Comparison of ENCODE assay signal across 9 cellular contexts in the genomic region with DNA sequence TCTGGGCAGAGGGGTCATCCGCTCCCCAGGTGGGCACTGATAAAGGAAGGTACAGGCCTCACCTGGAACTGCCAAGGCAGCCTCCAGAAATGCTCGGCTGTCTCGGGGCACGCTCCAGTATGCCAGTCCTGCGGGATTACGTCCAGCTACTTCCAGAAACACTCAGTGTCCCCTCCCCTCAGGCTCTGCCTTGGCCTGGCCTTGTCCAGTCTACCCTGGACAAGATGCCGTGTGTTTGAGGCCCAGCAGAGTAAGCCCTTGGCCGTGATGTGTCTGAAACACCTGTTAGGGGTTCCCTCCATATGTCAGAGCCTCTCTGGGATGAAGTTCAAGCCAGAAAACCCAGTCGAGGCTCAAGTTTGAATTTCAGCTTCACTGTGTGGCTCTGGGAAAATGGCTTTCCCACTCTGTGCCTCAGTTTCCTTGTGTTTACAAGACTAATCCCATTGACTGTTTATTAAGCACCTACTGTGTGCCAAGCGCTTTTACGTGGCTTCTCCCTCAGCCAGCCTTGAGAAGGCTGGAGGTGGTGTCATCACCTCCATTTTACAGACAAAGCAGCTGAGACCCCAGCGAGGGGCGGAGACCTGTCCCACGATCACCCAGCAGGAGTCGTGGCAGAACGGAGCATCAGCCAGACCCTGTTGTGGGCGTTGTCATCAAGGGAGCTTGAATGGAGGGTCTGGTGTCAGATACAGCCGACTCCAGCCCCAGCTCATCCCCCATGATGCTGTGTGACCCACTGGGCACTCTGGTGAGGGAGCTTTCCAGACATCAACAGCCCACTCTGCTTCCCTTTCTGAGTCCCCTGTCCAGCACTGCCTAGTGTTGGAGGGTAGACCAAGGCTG. TPM values are rescaled to one million over a fixed set of nuclear protein-coding genes. Genes with fewer than 3 reads are reported as not detected.
DNase-seq lines count a peak whose midpoint lies in the region; ATAC-seq and TF ChIP-seq lines count a peak whose summit lies in the region.
"Had no signal": no experiment of that assay in that cellular context is flagged by ENCODE, and none has a peak within 500 bp of the region (broad histone marks: within the 10 kb centered on the region; RNA-seq: fewer than 3 reads in every experiment).

No MANE protein-coding gene starts in this region.

- no peaks in the 10 kb centered on the region for H3K27me3 Mint-ChIP-seq in dendritic cell treated with granulocyte-macrophage colony-stimulating factor and Interleukin-4, amounts not matched to agents 40 ng/mL and 50 ng/mL, for 4 days
- peaks cover 7% of the 10 kb centered on the region for H3K27me3 Mint-ChIP-seq in neural progenitor cell (ENCODE audit: insufficient read depth, low read depth)

- H3F3A ChIP-seq in PC-9 (ENCODE audit: insufficient read depth, low read depth) = peaks cover 25% of the 10 kb centered on the region
- H3F3A ChIP-seq in neural progenitor cell (ENCODE audit: low read depth) = peaks cover 29% of the 10 kb centered on the region

- H3K27me3 ChIP-seq in PC-9 (ENCODE audit: insufficient read depth, low read depth) = no peaks in the 10 kb centered on the region
- H3K27me3 ChIP-seq in neural progenitor cell = no peaks in the 10 kb centered on the region

- BruUV-seq in PC-9 (replicated peaks; lab: Mats Ljungman, UMichigan) = no TSS peak

- peaks cover 29% of the 10 kb centered on the region for H3K79me2 ChIP-seq in PC-9 (ENCODE audit: low read depth)
- peaks cover 23% of the 10 kb centered on the region for H3K79me2 ChIP-seq in neural progenitor cell (ENCODE audit: low read depth)

- no peaks in the 10 kb centered on the region for H3K9me2 ChIP-seq in PC-9 (ENCODE audit: insufficient read depth)

- intact Hi-C loops in PC-9 (cut with micrococcal nuclease; ENCODE audit: unreplicated experiment) = loop anchor here (5.0 kb wide), 2 partner anchors 214 to 261 kb away; no protein-coding TSS in a partner anchor
- intact Hi-C loops in dendritic cell treated with granulocyte-macrophage colony-stimulating factor and Interleukin-4, amounts not matched to agents 40 ng/mL and 50 ng/mL, for 4 days (cut with micrococcal nuclease) = loop anchor here (5.0 kb wide), 1 partner anchor 34 kb away; no protein-coding TSS in a partner anchor

- H3K27ac ChIP-seq in PC-9 = no peak overlapping the region
- H3K27ac ChIP-seq in neural progenitor cell = no peak overlapping the region

- H3K4me1 Mint-ChIP-seq in dendritic cell treated with granulocyte-macrophage colony-stimulating factor and Interleukin-4, amounts not matched to agents 40 ng/mL and 50 ng/mL, for 4 days (ENCODE audit: low read depth) = peaks cover 38% of the 10 kb centered on the region
- H3K4me1 Mint-ChIP-seq in neural progenitor cell = peaks cover 18% of the 10 kb centered on the region

- H3K4me2 ChIP-seq in PC-9 (peak overlapping the region; percentile 92), neural progenitor cell (no peak overlapping the region)

- H3K4me3 Mint-ChIP-seq in dendritic cell treated with granulocyte-macrophage colony-stimulating factor and Interleukin-4, amounts not matched to agents 40 ng/mL and 50 ng/mL, for 4 days = peak overlapping the region; percentile 74
- H3K4me3 Mint-ChIP-seq in neural progenitor cell = peak overlapping the region; percentile 85

- in situ Hi-C loops in G401 (cut with HindIII; ENCODE audit: low sequenced_read_pairs) = no loop called here

- CTCF ChIA-PET in PC-9 (lab: Charles Lee) = interaction anchor here (1.0 kb wide), 1 partner anchor 38 kb away, joined by 3 read pairs; no protein-coding TSS in a partner anchor

- POLR2A ChIA-PET in PC-9 (lab: Charles Lee; ENCODE audit: unreplicated experiment) = no interaction called here

- peak overlapping the region; percentile 73; the same call in 1 of the 2 replicates for H3K4me3 ChIP-seq in PC-9
- H3K4me3 ChIP-seq in neural progenitor cell = no peak overlapping the region

- ATAC-seq in HG03565 (IDR thresholded peaks at IDR 0.05; ENCODE audit: unreplicated experiment) (no peak), HG02678 (IDR thresholded peaks at IDR 0.05; ENCODE audit: unreplicated experiment) (no peak)

- peaks cover 15% of the 10 kb centered on the region for H3K4me1 ChIP-seq in PC-9 (replicated peaks; ENCODE audit: insufficient read depth)
- peaks cover 5% of the 10 kb centered on the region for H3K4me1 ChIP-seq in neural progenitor cell

- peak overlapping the region; percentile 90 for H3K27ac Mint-ChIP-seq in dendritic cell treated with granulocyte-macrophage colony-stimulating factor and Interleukin-4, amounts not matched to agents 40 ng/mL and 50 ng/mL, for 4 days
- H3K27ac Mint-ChIP-seq in neural progenitor cell = no peak overlapping the region

- H3K9me3 ChIP-seq in PC-9 (ENCODE audit: insufficient read depth, low read depth) (no peaks in the 10 kb centered on the region), neural progenitor cell (ENCODE audit: low read depth) (no peaks in the 10 kb centered on the region)

- no peak overlapping the region for H3K9ac ChIP-seq in neural progenitor cell

- peaks cover 56% of the 10 kb centered on the region for H3K36me3 Mint-ChIP-seq in dendritic cell treated with granulocyte-macrophage colony-stimulating factor and Interleukin-4, amounts not matched to agents 40 ng/mL and 50 ng/mL, for 4 days (ENCODE audit: low read depth)
- peaks cover 7% of the 10 kb centered on the region for H3K36me3 Mint-ChIP-seq in neural progenitor cell

- no peaks in the 10 kb centered on the region for H3K9me3 Mint-ChIP-seq in dendritic cell treated with granulocyte-macrophage colony-stimulating factor and Interleukin-4, amounts not matched to agents 40 ng/mL and 50 ng/mL, for 4 days
- H3K9me3 Mint-ChIP-seq in neural progenitor cell = no peaks in the 10 kb centered on the region

- H2AFZ ChIP-seq in PC-9 = no peak overlapping the region
- no peak overlapping the region for H2AFZ ChIP-seq in neural progenitor cell (replicated peaks)

- peaks cover 18% of the 10 kb centered on the region for H4K20me1 ChIP-seq in PC-9 (ENCODE audit: insufficient read depth)
- peaks cover 20% of the 10 kb centered on the region for H4K20me1 ChIP-seq in neural progenitor cell (ENCODE audit: low read depth)

- TF ChIP-seq CTCF in PC-9 (conservative IDR thresholded peaks at IDR 0.05) (no peak), neural progenitor cell (IDR thresholded peaks at IDR 0.05) (no peak)

- peak; percentile 82 for DNase-seq in G401 (ENCODE audit: low spot score)
- no peak for DNase-seq in PC-9
- DNase-seq in neural progenitor cell (ENCODE audit: low spot score) = no peak
- no peak for DNase-seq in OCI-M1 (lab: John Stamatoyannopoulos, UW)
- no peak for DNase-seq in globus pallidus (ENCODE audit: low spot score)
- DNase-seq: KBM-7 had no signal

- H3K36me3 ChIP-seq in PC-9 (ENCODE audit: low read depth) (no peaks in the 10 kb centered on the region), neural progenitor cell (no peaks in the 10 kb centered on the region)

RNA-seq across cellular contexts. Expression of a gene that starts 2.0 kb away (rescaled TPM):
- total RNA-seq in G401 (2014; rRNA removed; shearing (Covaris generic)) = 7.9 and 31.5 TPM in 2 replicates
- total RNA-seq in PC-9 (2021) = 58.3 and 61.8 TPM in 2 replicates
- total RNA-seq in neural progenitor cell (ENCODE audit: low replicate concordance) = 21.4 and 41.8 TPM in 2 replicates

RNA-seq across cellular contexts. Expression of a gene that starts 22.6 kb away (rescaled TPM):
- 77.6 and 103 TPM in 2 replicates for total RNA-seq in G401 (2014; rRNA removed; shearing (Covaris generic))
- 26.1 and 35.8 TPM in 2 replicates for total RNA-seq in PC-9 (2021)
- total RNA-seq in neural progenitor cell (ENCODE audit: low replicate concordance) = 0.62 TPM in 1 of 2 replicates, not detected in the other

RNA-seq across cellular contexts. Expression of a gene that starts 42.0 kb away (rescaled TPM):
- total RNA-seq in G401 (2014; rRNA removed; shearing (Covaris generic)) = 30.4 and 67.0 TPM in 2 replicates
- total RNA-seq in PC-9 (2021) (11.2 and 12.1 TPM in 2 replicates), neural progenitor cell (ENCODE audit: low replicate concordance) (28.1 and 37.7 TPM in 2 replicates)

RNA-seq across cellular contexts. Expression of a gene that starts 52.8 kb away (rescaled TPM):
- total RNA-seq in G401 (2014; rRNA removed; shearing (Covaris generic)) = 0.14 and 2.0 TPM in 2 replicates
- total RNA-seq in PC-9 (2021) = 4.0 and 4.1 TPM in 2 replicates
- total RNA-seq in neural progenitor cell (ENCODE audit: low replicate concordance) = 1.1 and 1.5 TPM in 2 replicates

RNA-seq across cellular contexts. Expression of a gene that starts 53.4 kb away (rescaled TPM):
- 1.2 and 2.6 TPM in 2 replicates for total RNA-seq in G401 (2014; rRNA removed; shearing (Covaris generic))
- total RNA-seq in PC-9 (2021) = 14.1 and 15.8 TPM in 2 replicates
- total RNA-seq in neural progenitor cell (ENCODE audit: low replicate concordance) = 2.1 and 5.1 TPM in 2 replicates

Comparison
In these comparisons a context has a peak if more than half of its experiments do, and no peak if none do; other contexts are left out.
1. RNA of a gene that starts 22.6 kb away (total RNA-seq): 77.6 to 103 TPM in G401 and 26.1 to 35.8 TPM in PC-9; 0.62 TPM in neural progenitor cell; every median in the first group is over 10 times any median in the second.